9 cellular contexts compared by ENCODE assay signal in the genomic region with DNA sequence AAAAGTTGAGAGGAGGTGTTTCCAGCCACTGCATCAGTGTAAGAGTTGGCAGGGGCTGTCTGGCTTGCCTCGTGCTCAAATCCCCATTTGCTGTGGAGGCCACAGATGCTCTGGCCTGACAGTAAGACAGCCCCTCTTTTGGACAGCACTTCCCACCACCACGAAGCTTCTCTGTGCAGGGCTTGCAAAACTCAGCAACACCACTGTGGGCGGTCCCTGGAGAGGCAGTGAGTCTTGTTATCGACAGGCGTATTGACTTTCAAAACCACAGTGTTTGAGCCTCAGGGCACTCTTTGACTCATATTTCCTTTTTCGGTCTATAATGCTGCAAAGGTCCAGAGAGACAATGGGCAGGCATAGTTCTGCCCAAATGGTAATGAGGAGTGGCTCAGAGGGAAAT.
DNase-seq lines count a peak whose midpoint lies in the region; ATAC-seq and TF ChIP-seq lines count a peak whose summit lies in the region.
"Had no signal": no experiment of that assay in that cellular context is flagged by ENCODE, and none has a peak within 500 bp of the region (broad histone marks: within the 10 kb centered on the region; RNA-seq: fewer than 3 reads in every experiment).

No MANE protein-coding gene starts in this region.

- H3K4me3 Mint-ChIP-seq in glutamatergic neuron (ENCODE audit: unreplicated experiment) (no peak overlapping the region), Caco-2 (ENCODE audit: unreplicated experiment) (no peak overlapping the region)
- H3K4me3 Mint-ChIP-seq in T-helper 2 cell treated with Interferon-gamma antibody and Interleukin-4, amounts not matched to agents 5 μg/mL and 100 μg/mL, for 36 hours = no peak overlapping the region

- peak overlapping the region; percentile 82 for H3K27ac Mint-ChIP-seq in glutamatergic neuron (ENCODE audit: unreplicated experiment)
- H3K27ac Mint-ChIP-seq in T-helper 2 cell treated with Interferon-gamma antibody and Interleukin-4, amounts not matched to agents 5 μg/mL and 100 μg/mL, for 36 hours = no peak overlapping the region
- H3K27ac Mint-ChIP-seq in Caco-2 (ENCODE audit: unreplicated experiment) = no peak overlapping the region

- CTCF ChIA-PET in Caco-2 (lab: Charles Lee) = no interaction called here

- no peak overlapping the region for H3K4me3 ChIP-seq in Caco-2 (ENCODE audit: low read depth, low read length)

- H3K4me1 ChIP-seq in Caco-2 = no peaks in the 10 kb centered on the region

- H3K4me1 Mint-ChIP-seq in glutamatergic neuron (ENCODE audit: low read depth, unreplicated experiment) (peaks cover 12% of the 10 kb centered on the region), Caco-2 (ENCODE audit: low read depth, unreplicated experiment) (no peaks in the 10 kb centered on the region)
- H3K4me1 Mint-ChIP-seq in T-helper 2 cell treated with Interferon-gamma antibody and Interleukin-4, amounts not matched to agents 5 μg/mL and 100 μg/mL, for 36 hours (ENCODE audit: low read depth) = no peaks in the 10 kb centered on the region

- H3K9me3 Mint-ChIP-seq in glutamatergic neuron (ENCODE audit: unreplicated experiment) (no peaks in the 10 kb centered on the region), Caco-2 (ENCODE audit: unreplicated experiment) (no peaks in the 10 kb centered on the region)
- no peaks in the 10 kb centered on the region for H3K9me3 Mint-ChIP-seq in T-helper 2 cell treated with Interferon-gamma antibody and Interleukin-4, amounts not matched to agents 5 μg/mL and 100 μg/mL, for 36 hours

- no TSS peak for BruUV-seq in Caco-2 (replicated peaks; lab: Mats Ljungman, UMichigan)

- intact Hi-C loops in Caco-2 (cut with micrococcal nuclease; ENCODE audit: unreplicated experiment) = no loop called here

- TF ChIP-seq CTCF in glutamatergic neuron (IDR thresholded peaks at IDR 0.05; ENCODE audit: partially characterized antibody, unreplicated experiment) (no peak), Caco-2 (IDR thresholded peaks at IDR 0.05; ENCODE audit: insufficient read depth in 1 of 2, low read depth in 1 of 2, low read length in 1 of 2, severe bottlenecking in 1 of 2, unreplicated experiment in 1 of 2) (no peak)

- H3K27me3 Mint-ChIP-seq in glutamatergic neuron (ENCODE audit: unreplicated experiment) (peaks cover 6% of the 10 kb centered on the region), Caco-2 (ENCODE audit: insufficient read depth, unreplicated experiment) (peaks cover 13% of the 10 kb centered on the region)
- H3K27me3 Mint-ChIP-seq in T-helper 2 cell treated with Interferon-gamma antibody and Interleukin-4, amounts not matched to agents 5 μg/mL and 100 μg/mL, for 36 hours (ENCODE audit: low read depth) = no peaks in the 10 kb centered on the region

- DNase-seq in HuH-7.5 (ENCODE audit: low spot score) (peak; percentile 32), glutamatergic neuron (peak; percentile 82), Caco-2 (no peak), HUDEP-2 (lab: John Stamatoyannopoulos, UW; ENCODE audit: unreplicated experiment in 76 of 76) (no peak)
- no peak for DNase-seq in T-helper 2 cell treated with Interferon-gamma antibody and Interleukin-4, amounts not matched to agents 5 μg/mL and 100 μg/mL, for 36 hours (ENCODE audit: low spot score)
- no peak for DNase-seq in activated naive CD4-positive, alpha-beta T cell treated with anti-CD3 and anti-CD28 coated beads, Interleukin-2, amount 50 U/mL, for 16 hours

- no peaks in the 10 kb centered on the region for H3K36me3 Mint-ChIP-seq in glutamatergic neuron (ENCODE audit: unreplicated experiment)
- H3K36me3 Mint-ChIP-seq in T-helper 2 cell treated with Interferon-gamma antibody and Interleukin-4, amounts not matched to agents 5 μg/mL and 100 μg/mL, for 36 hours (ENCODE audit: low read depth) = no peaks in the 10 kb centered on the region
- no peaks in the 10 kb centered on the region for H3K36me3 Mint-ChIP-seq in Caco-2 (ENCODE audit: insufficient read depth, unreplicated experiment)

- POLR2A ChIA-PET in Caco-2 (lab: Charles Lee) = no interaction called here

- no peaks in the 10 kb centered on the region for H3K27me3 ChIP-seq in Caco-2 (replicated peaks; ENCODE audit: control insufficient read depth, insufficient read depth, low read length)
- H3K27me3 ChIP-seq: neutrophil had no signal

- no peaks in the 10 kb centered on the region for H3K36me3 ChIP-seq in Caco-2 (ENCODE audit: control insufficient read depth, insufficient read depth, low read length)
- H3K36me3 ChIP-seq: neutrophil had no signal

- no peaks in the 10 kb centered on the region for H3K9me3 ChIP-seq in Caco-2
- H3K9me3 ChIP-seq: neutrophil had no signal

- ATAC-seq in GM18502 (IDR thresholded peaks at IDR 0.05; ENCODE audit: poor library complexity, unreplicated experiment) = peak; percentile 91
- ATAC-seq in GM21723 (IDR thresholded peaks at IDR 0.05; ENCODE audit: unreplicated experiment) = peak; percentile 89

Comparison
In these comparisons a context has a peak if more than half of its experiments do, and no peak if none do; other contexts are left out.
1. DNase-seq: peak in HuH-7.5 (single experiment) and glutamatergic neuron (single experiment); none in T-helper 2 cell treated with Interferon-gamma antibody and Interleukin-4, amounts not matched to agents 5 μg/mL and 100 μg/mL, for 36 hours (single experiment), Caco-2 (0 of 2), activated naive CD4-positive, alpha-beta T cell treated with anti-CD3 and anti-CD28 coated beads, Interleukin-2, amount 50 U/mL, for 16 hours (single experiment) and HUDEP-2 (0 of 76).